8 cellular contexts compared by ENCODE assay signal in genomic region chr11:65121865-65122696, GRCh38. TPM values are rescaled to one million over a fixed set of nuclear protein-coding genes. Genes with fewer than 3 reads are reported as not detected.
A peak's percentile ranks its signal among the peaks of the same experiment; 100 is the strongest.
DNase-seq lines count a peak whose midpoint lies in the region; ATAC-seq and TF ChIP-seq lines count a peak whose summit lies in the region.

TSS of gene FAU (minus strand) at chr11:65122134. CDS start at chr11:65121813, 321 bp downstream.
TSS of gene MRPL49 (plus strand) at chr11:65122321. CDS start at chr11:65122347, 26 bp downstream.

- POLR2A ChIA-PET in naive thymus-derived CD8-positive, alpha-beta T cell (lab: Charles Lee) = interaction anchor here (0.5 to 7.5 kb wide), 34 partner anchors 9 to 776 kb away, joined by 3 to 135 read pairs (median 5); partner anchors contain the start of genes ARL2, CAPN1, CDCA5 and DPF2

- H3K4me3 Mint-ChIP-seq in naive thymus-derived CD8-positive, alpha-beta T cell = peak within 1 kb of the TSS; percentile 96 to 100 (median 98)

- peak; percentile 82 for ATAC-seq in DND-41 (ENCODE audit: insufficient read depth, low read depth)
- peak; percentile 80 to 83 for ATAC-seq in naive thymus-derived CD8-positive, alpha-beta T cell

- H4K20me1 ChIP-seq in DND-41 (ENCODE audit: insufficient read depth, low read length) (peaks cover 18% of the 10 kb centered on the region; the same call in 1 of the 2 replicates), GM23248 (ENCODE audit: insufficient read depth) (no peaks in the 10 kb centered on the region)

- H3K36me3 ChIP-seq in DND-41 (ENCODE audit: insufficient read depth, low read length) (peaks cover 68% of the 10 kb centered on the region), GM23248 (ENCODE audit: low read depth) (peaks cover 37% of the 10 kb centered on the region)

- peak within 1 kb of the TSS; percentile 85 for H3K27ac ChIP-seq in DND-41 (ENCODE audit: low read length)
- peak within 1 kb of the TSS; percentile 83 for H3K27ac ChIP-seq in GM23248

- H3K27me3 Mint-ChIP-seq in naive thymus-derived CD8-positive, alpha-beta T cell = no peaks in the 10 kb centered on the region

- H3K27me3 ChIP-seq in DND-41 (ENCODE audit: insufficient read depth, low read length, poor library complexity) (no peaks in the 10 kb centered on the region), GM23248 (replicated peaks; ENCODE audit: insufficient read depth) (no peaks in the 10 kb centered on the region)

- H3K9ac ChIP-seq in DND-41 (ENCODE audit: low read depth, low read length) (peak within 1 kb of the TSS; percentile 86), GM23248 (peak within 1 kb of the TSS; percentile 96)

- WGBS in GM23248 (ENCODE audit: low coverage in 1 of 2, low lambda C conversion rate in 2 of 2, missing lambda C conversion rate in 2 of 2), 2 experiments = 1% methylated on average over 64 of the region's 64 CpGs

- H3K9me3 ChIP-seq in DND-41 (ENCODE audit: insufficient read depth, low read length, severe bottlenecking) (no peaks in the 10 kb centered on the region), GM23248 (ENCODE audit: low read depth) (no peaks in the 10 kb centered on the region)

- H3K4me3 ChIP-seq in DND-41 (ENCODE audit: low read depth in 1 of 2, low read length in 2 of 2) (peak within 1 kb of the TSS; percentile 90 to 92), GM23248 (peak within 1 kb of the TSS; percentile 92)

- DNase-seq in DND-41 (peak; percentile 99), GM23248 (peak; percentile 99), LHCN-M2 (ENCODE audit: low read depth) (peak; percentile 93), RPMI8226 (peak; percentile 100), fibroblast of gingiva (ENCODE audit: low read depth) (peak; percentile 93)
- peak; percentile 98 for DNase-seq in activated T-helper 1 cell treated with anti-CD3 and anti-CD28 coated beads, Interleukin-2, amount 50 U/mL, for 16 hours (ENCODE audit: low read depth in 1 of 2, low spot score in 1 of 2)
- peak; percentile 89 to 99 (median 98) for DNase-seq in naive thymus-derived CD8-positive, alpha-beta T cell
- DNase-seq in stimulated activated naive CD4-positive, alpha-beta T cell (lab: John Stamatoyannopoulos, UW) = peak; percentile 92 to 99 (median 98)

- peaks cover 16 to 54% (median 41%) of the 10 kb centered on the region in 4 donors for H3K4me1 Mint-ChIP-seq in naive thymus-derived CD8-positive, alpha-beta T cell

- peak within 1 kb of the TSS; percentile 98 to 100 (median 100) for H3K27ac Mint-ChIP-seq in naive thymus-derived CD8-positive, alpha-beta T cell

- H3K9me2 ChIP-seq in GM23248 (ENCODE audit: insufficient read depth) = no peaks in the 10 kb centered on the region

- TF ChIP-seq CTCF in DND-41 (IDR thresholded peaks at IDR 0.05; ENCODE audit: borderline replicate concordance, extremely low read depth, low read length, poor library complexity, severe bottlenecking) = no peak

- H3F3A ChIP-seq in GM23248 (ENCODE audit: insufficient read depth) = peaks cover 44% of the 10 kb centered on the region

- peaks cover 53% of the 10 kb centered on the region for H3K79me2 ChIP-seq in DND-41 (ENCODE audit: insufficient read depth, low read length)
- peaks cover 66% of the 10 kb centered on the region for H3K79me2 ChIP-seq in GM23248 (ENCODE audit: insufficient read depth)

- H3K4me1 ChIP-seq in DND-41 (ENCODE audit: insufficient read depth, low read length) (peaks cover 42% of the 10 kb centered on the region), GM23248 (ENCODE audit: insufficient read depth) (peaks cover 14% of the 10 kb centered on the region)

- H3K4me2 ChIP-seq in DND-41 (ENCODE audit: insufficient read depth, low read length) (peak within 1 kb of the TSS; percentile 90), GM23248 (ENCODE audit: unreplicated experiment) (peak within 1 kb of the TSS; percentile 98)

- H2AFZ ChIP-seq in DND-41 (ENCODE audit: low read depth, low read length) (peak within 1 kb of the TSS; percentile 91), GM23248 (peak within 1 kb of the TSS; percentile 94)

- H3K36me3 Mint-ChIP-seq in naive thymus-derived CD8-positive, alpha-beta T cell = peaks cover 3 to 66% (median 6%) of the 10 kb centered on the region in 3 donors

- H3K9me3 Mint-ChIP-seq in naive thymus-derived CD8-positive, alpha-beta T cell = no peaks in the 10 kb centered on the region

- in situ Hi-C loops in GM23248 (cut with MboI) = no loop called here

RNA-seq across cellular contexts. Expression of gene FAU, which starts in this region (rescaled TPM):
- 180 and 199 TPM in 2 replicates for total RNA-seq in GM23248 (2014; rRNA removed; shearing (Covaris generic))
- 342 and 365 TPM in 2 replicates for polyA plus RNA-seq in GM23248 (2016; fragmentation: Nextera tagmentation; extraction: Ambion mirVana)
- 246 and 445 TPM in 2 replicates for total RNA-seq in LHCN-M2 (2014; rRNA removed)
- polyA plus RNA-seq in LHCN-M2 (2012) = 1,302 TPM
- 1,000 to 10,000 TPM; 1,487 to 1,501 TPM for total RNA-seq in naive thymus-derived CD8-positive, alpha-beta T cell
- polyA plus RNA-seq in naive thymus-derived CD8-positive, alpha-beta T cell = 1,000 to 10,000 TPM; 1,097 to 1,366 (median 1,350) TPM

RNA-seq across cellular contexts. Expression of gene MRPL49, which starts in this region (rescaled TPM):
- 65.6 and 78.4 TPM in 2 replicates for total RNA-seq in GM23248 (2014; rRNA removed; shearing (Covaris generic))
- 48.6 and 53.3 TPM in 2 replicates for polyA plus RNA-seq in GM23248 (2016; fragmentation: Nextera tagmentation; extraction: Ambion mirVana)
- total RNA-seq in LHCN-M2 (2014; rRNA removed) = 58.5 and 68.3 TPM in 2 replicates
- polyA plus RNA-seq in LHCN-M2 (2012) = 41.6 TPM
- 10 to 100 TPM; 76.0 to 76.2 TPM for total RNA-seq in naive thymus-derived CD8-positive, alpha-beta T cell
- polyA plus RNA-seq in naive thymus-derived CD8-positive, alpha-beta T cell = 10 to 100 TPM; 78.9 to 96.9 (median 90.1) TPM

Comparison
In these comparisons a context has a peak if more than half of its experiments do, and no peak if none do; other contexts are left out.
1. Peak in every context shown above with its lines: DNase-seq, ATAC-seq, H3K4me3 ChIP-seq and H3K27ac ChIP-seq.